Comparison of ENCODE assay signal across 8 cellular contexts in genomic region chr16:78098544-78099371, GRCh38. TPM values are rescaled to one million over a fixed set of nuclear protein-coding genes. Genes with fewer than 3 reads are reported as not detected.
DNase-seq lines count a peak whose midpoint lies in the region; ATAC-seq and TF ChIP-seq lines count a peak whose summit lies in the region.

No MANE protein-coding gene starts in this region.

- H3K27ac ChIP-seq in hepatocyte (peak overlapping the region; percentile 79), spleen (peak overlapping the region; percentile 68 to 91 (median 88))

- H3K4me2 ChIP-seq in hepatocyte: peak overlapping the region; percentile 75

- intact Hi-C loops in spleen (cut with DNase I; ENCODE audit: low total_unique reads): no loop called here

- H3K4me1 ChIP-seq in hepatocyte (ENCODE audit: insufficient read depth) (peaks cover 6% of the 10 kb centered on the region), spleen (peaks cover 4 to 21% (median 17%) of the 10 kb centered on the region in 6 donors)

- H3K9me3 ChIP-seq in hepatocyte (ENCODE audit: low read depth) (no peaks in the 10 kb centered on the region), spleen (peaks cover 0 to 6% (median 0%) of the 10 kb centered on the region in 8 donors)

- H3K27me3 ChIP-seq in hepatocyte: no peaks in the 10 kb centered on the region
- H3K27me3 ChIP-seq in spleen (replicated peaks in 1 of 7): peaks cover 0 to 2% (median 0%) of the 10 kb centered on the region in 7 donors

- no peaks in the 10 kb centered on the region for H3K9me2 ChIP-seq in hepatocyte (replicated peaks; ENCODE audit: insufficient read depth)

- H3K79me2 ChIP-seq in hepatocyte: peaks cover 23% of the 10 kb centered on the region

- TF ChIP-seq CTCF in WI38 (IDR thresholded peaks at IDR 0.05; ENCODE audit: low read depth, low read length) (no peak), hepatocyte (IDR thresholded peaks at IDR 0.05; ENCODE audit: poor library complexity) (no peak), spleen (IDR thresholded peaks at IDR 0.05 in 8 of 11, conservative IDR thresholded peaks at IDR 0.05 in 3 of 11) (no peak)

- TF ChIP-seq POLR2A in spleen (IDR thresholded peaks at IDR 0.05): no peak

- ATAC-seq in GM19035 (IDR thresholded peaks at IDR 0.05; ENCODE audit: unreplicated experiment): no peak

- peak overlapping the region; percentile 96 for H3K4me3 ChIP-seq in WI38 (ENCODE audit: low read depth, low read length)
- H3K4me3 ChIP-seq in hepatocyte: peak overlapping the region; percentile 20
- peak overlapping the region; percentile 89 to 98 (median 93) for H3K4me3 ChIP-seq in spleen

- no peaks in the 10 kb centered on the region for H3K36me3 ChIP-seq in hepatocyte (replicated peaks; ENCODE audit: insufficient read depth, low read depth)
- H3K36me3 ChIP-seq in spleen: no peaks in the 10 kb centered on the region

- peak; percentile 35 for DNase-seq in NCI-H510A treated with DMSO at 0.1 percent for 48 hours (lab: John Stamatoyannopoulos, UW)
- DNase-seq in NCI-H510A (lab: John Stamatoyannopoulos, UW): no peak
- DNase-seq in hepatocyte (ENCODE audit: low spot score): no peak
- DNase-seq in spleen: peak; percentile 76
- DNase-seq in mesenteric fat pad (ENCODE audit: low spot score): no peak
- no peak for DNase-seq in A172 (ENCODE audit: low spot score)

- WGBS in hepatocyte (ENCODE audit: low lambda C conversion rate, missing lambda C conversion rate): 46% methylated on average over 20 of the region's 20 CpGs
- WGBS in spleen, 5 donors: 45 to 57% (median 47%) methylated on average over 16 to 20 of the region's 20 CpGs

- H4K20me1 ChIP-seq in hepatocyte (ENCODE audit: insufficient read depth, poor library complexity, severe bottlenecking): no peaks in the 10 kb centered on the region

- H2AFZ ChIP-seq in hepatocyte: peak overlapping the region; percentile 82

RNA-seq across cellular contexts. Expression of gene WWOX, which starts 0.7 kb away (rescaled TPM):
- total RNA-seq in hepatocyte (39.8 and 44.3 TPM in 2 replicates), spleen (10 to 100 TPM; 18.3 to 90.3 (median 27.6) TPM), mesenteric fat pad (15.8 TPM)
- polyA plus RNA-seq in hepatocyte (17.0 and 20.4 TPM in 2 replicates), spleen (1 to 10 TPM; 5.9 to 9.6 (median 6.5) TPM)
- 26.1 and 29.6 TPM in 2 replicates for total RNA-seq in A172 (2014; rRNA removed; shearing (Covaris generic))

Comparison
In these comparisons a context has a peak if more than half of its experiments do, and no peak if none do; other contexts are left out.
1. DNase-seq: peak in NCI-H510A treated with DMSO at 0.1 percent for 48 hours (single experiment) and spleen (single experiment); none in NCI-H510A (single experiment), hepatocyte (single experiment), mesenteric fat pad (single experiment) and A172 (single experiment).
2. H3K4me3 ChIP-seq: peak in every context shown above with its lines; median percentile 96 in WI38; 93 in spleen; 20 in hepatocyte.